8 cellular contexts compared by ENCODE assay signal in genomic region chr19:4172861-4173473, GRCh38.
DNase-seq lines count a peak whose midpoint lies in the region; ATAC-seq lines count a peak whose summit lies in the region.

No MANE protein-coding gene starts in this region.

- peaks cover 8% of the 10 kb centered on the region for H3K27me3 ChIP-seq in HUES48 (ENCODE audit: control insufficient read depth, insufficient read depth, low read length)

- H3K9ac ChIP-seq in HUES48 (ENCODE audit: low read depth, low read length) = no peak overlapping the region

- no peak for ATAC-seq in GM18867 (IDR thresholded peaks at IDR 0.05; ENCODE audit: unreplicated experiment)
- ATAC-seq in HG03521 (IDR thresholded peaks at IDR 0.05; ENCODE audit: unreplicated experiment) = no peak

- no peak overlapping the region for H3K27ac ChIP-seq in HUES48 (ENCODE audit: low read depth, low read length)

- H3K9me3 ChIP-seq in HUES48 (ENCODE audit: control insufficient read depth, insufficient read depth, low read length) = no peaks in the 10 kb centered on the region

- DNase-seq in T-helper 1 cell = peak in 4 of 5 donors; percentile 51 to 71 (median 65)
- DNase-seq in activated naive CD8-positive, alpha-beta T cell treated with anti-CD3 and anti-CD28 coated beads, Interleukin-2, amount 50 U/mL, for 16 hours (ENCODE audit: low read depth, low spot score) = peak; percentile 29
- peak; percentile 34 for DNase-seq in kidney tubule cell (ENCODE audit: low spot score)
- peak in 2 of 3 experiments; percentile 24 to 51 for DNase-seq in stimulated activated CD4-positive, alpha-beta T cell treated with anti-CD3 and anti-CD28 coated beads, TNF-alpha, amount 100 ng/mL, for 4 hours (ENCODE audit: low read depth in 3 of 3)
- DNase-seq in middle frontal gyrus (ENCODE audit: extremely low spot score, low spot score) = no peak

- H3K36me3 ChIP-seq in HUES48 (ENCODE audit: control insufficient read depth, insufficient read depth, low read length) = no peaks in the 10 kb centered on the region; the same call in 1 of the 2 replicates

- peak overlapping the region; percentile 50 for H3K4me3 ChIP-seq in HUES48 (ENCODE audit: low read depth, low read length)

- H3K4me1 ChIP-seq in HUES48 (ENCODE audit: control insufficient read depth, insufficient read depth, low read length) = no peaks in the 10 kb centered on the region
